In the genomic region with DNA sequence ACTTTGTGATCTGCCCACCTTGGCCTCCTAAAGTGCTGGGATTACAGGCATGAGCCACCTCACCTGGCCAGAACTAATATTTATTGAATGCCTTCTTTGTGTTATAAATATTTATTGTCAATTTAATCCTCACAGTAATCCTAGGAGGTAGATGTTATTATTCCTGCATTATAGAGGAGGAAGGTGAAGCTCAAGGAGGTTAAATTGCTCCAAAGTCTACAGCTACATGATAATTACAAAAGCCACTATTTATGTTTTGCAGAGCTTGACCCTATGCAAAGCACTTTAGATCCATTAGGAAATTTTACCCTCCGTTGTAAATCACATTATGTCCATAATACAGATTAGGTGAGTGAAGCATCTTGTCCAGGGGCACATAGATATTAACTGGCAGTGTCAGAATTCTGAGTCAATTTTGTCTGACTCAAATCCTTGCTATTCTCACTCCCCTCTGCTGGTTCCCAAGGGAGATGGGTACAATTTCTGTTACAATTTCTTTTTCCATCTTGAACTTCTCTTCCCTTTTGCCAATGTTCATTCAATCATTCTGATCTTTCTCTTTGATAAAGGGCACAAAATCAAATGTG, we compare ENCODE assay signal across 30 cellular contexts. TPM values are rescaled to one million over a fixed set of nuclear protein-coding genes. Genes with fewer than 3 reads are reported as not detected.
DNase-seq lines count a peak whose midpoint lies in the region; ATAC-seq, FAIRE-seq and TF ChIP-seq lines count a peak whose summit lies in the region.
"Had no signal": no experiment of that assay in that cellular context is flagged by ENCODE, and none has a peak within 500 bp of the region (broad histone marks: within the 10 kb centered on the region; RNA-seq: fewer than 3 reads in every experiment).

No MANE protein-coding gene starts in this region.

- peak; percentile 34 for FAIRE-seq in astrocyte (lab: Jason Lieb, UNC)
- FAIRE-seq: D721Med, GM18507 had no signal

- CTCF ChIA-PET in GM10248 (lab: Yijun Ruan, JAX), result interaction anchor here (1.0 to 1.2 kb wide), 2 partner anchors 10 to 76 kb away, joined by 3 read pairs; no protein-coding TSS in a partner anchor

- no peaks in the 10 kb centered on the region for H3K36me3 Mint-ChIP-seq in astrocyte (ENCODE audit: low read depth, unreplicated experiment)
- H3K36me3 Mint-ChIP-seq: activated naive CD4-positive, alpha-beta T cell treated with anti-CD3 and anti-CD28 coated beads, Interleukin-2, amount 50 U/mL, for 24 hours; CD14-positive monocyte; naive thymus-derived CD4-positive, alpha-beta T cell had no signal

- H3K27ac Mint-ChIP-seq in astrocyte (ENCODE audit: unreplicated experiment), result no peak overlapping the region
- H3K27ac Mint-ChIP-seq: activated naive CD4-positive, alpha-beta T cell treated with anti-CD3 and anti-CD28 coated beads, Interleukin-2, amount 50 U/mL, for 24 hours; activated T-helper 17 cell treated with anti-CD3 and anti-CD28 coated beads, Interleukin-2, amount 50 U/mL, for 72 hours; naive thymus-derived CD4-positive, alpha-beta T cell had no signal

- TF ChIP-seq CTCF in astrocyte (IDR thresholded peaks at IDR 0.05; ENCODE audit: insufficient read depth, low read depth, low read length) (no peak), GM10248 (IDR thresholded peaks at IDR 0.05; ENCODE audit: control extremely low read depth, extremely low read depth, low read depth, missing control alignments) (no peak), GM10266 (IDR thresholded peaks at IDR 0.05; ENCODE audit: control insufficient read depth, insufficient read depth, low read depth, missing control alignments) (no peak)

- H3K9ac ChIP-seq in BLaER1 (no peak overlapping the region), astrocyte (ENCODE audit: low read length) (no peak overlapping the region)

- no peaks in the 10 kb centered on the region for H3K4me1 Mint-ChIP-seq in astrocyte (ENCODE audit: low read depth, unreplicated experiment)
- H3K4me1 Mint-ChIP-seq: activated naive CD4-positive, alpha-beta T cell treated with anti-CD3 and anti-CD28 coated beads, Interleukin-2, amount 50 U/mL, for 24 hours; activated T-helper 17 cell treated with anti-CD3 and anti-CD28 coated beads, Interleukin-2, amount 50 U/mL, for 72 hours; naive thymus-derived CD4-positive, alpha-beta T cell had no signal

- H4K20me1 ChIP-seq in BLaER1 (no peaks in the 10 kb centered on the region), astrocyte (ENCODE audit: insufficient read depth, low read length) (no peaks in the 10 kb centered on the region)

- POLR2A ChIA-PET in GM10248 (lab: Yijun Ruan, JAX), result no interaction called here

- no peak overlapping the region for H2AFZ ChIP-seq in astrocyte (ENCODE audit: low read depth, low read length)

- no peaks in the 10 kb centered on the region for H3K36me3 ChIP-seq in BLaER1
- H3K36me3 ChIP-seq in astrocyte (ENCODE audit: insufficient read depth, low read length), result no peaks in the 10 kb centered on the region

- H3K4me2 ChIP-seq in BLaER1, result peak overlapping the region; percentile 85
- H3K4me2 ChIP-seq in astrocyte (ENCODE audit: low read length), result no peak overlapping the region

- H3K4me1 ChIP-seq in BLaER1, result peaks cover 36% of the 10 kb centered on the region
- no peaks in the 10 kb centered on the region for H3K4me1 ChIP-seq in astrocyte (ENCODE audit: insufficient read depth, low read length)

- H3K4me3 Mint-ChIP-seq in astrocyte (ENCODE audit: unreplicated experiment), result no peak overlapping the region
- H3K4me3 Mint-ChIP-seq: activated naive CD4-positive, alpha-beta T cell treated with anti-CD3 and anti-CD28 coated beads, Interleukin-2, amount 50 U/mL, for 24 hours; activated T-helper 17 cell treated with anti-CD3 and anti-CD28 coated beads, Interleukin-2, amount 50 U/mL, for 72 hours; CD14-positive monocyte; naive thymus-derived CD4-positive, alpha-beta T cell had no signal

- no peaks in the 10 kb centered on the region for H3K79me2 ChIP-seq in astrocyte (ENCODE audit: insufficient read depth, low read length)

- H3K9me3 ChIP-seq in BLaER1 (peaks cover 7% of the 10 kb centered on the region), astrocyte (ENCODE audit: insufficient read depth, low read depth, low read length) (no peaks in the 10 kb centered on the region)

- no peaks in the 10 kb centered on the region for H3K27me3 Mint-ChIP-seq in astrocyte (ENCODE audit: low read depth, unreplicated experiment)
- H3K27me3 Mint-ChIP-seq: activated T-helper 17 cell treated with anti-CD3 and anti-CD28 coated beads, Interleukin-2, amount 50 U/mL, for 72 hours had no signal

- H3K4me3 ChIP-seq in BLaER1 (no peak overlapping the region), astrocyte (ENCODE audit: insufficient read depth, low read depth, low read length) (no peak overlapping the region)

- intact Hi-C loops in left colon (cut with DNase I, micrococcal nuclease), result no loop called here

- no peak for ATAC-seq in left colon
- ATAC-seq: activated T-helper 17 cell treated with anti-CD3 and anti-CD28 coated beads, Interleukin-2, amount 50 U/mL, for 72 hours; naive thymus-derived CD4-positive, alpha-beta T cell; Right ventricle myocardium inferior had no signal

- peak overlapping the region; percentile 85 for H3K27ac ChIP-seq in BLaER1
- H3K27ac ChIP-seq in astrocyte (ENCODE audit: low read depth, low read length), result no peak overlapping the region

- H3K9me3 Mint-ChIP-seq in astrocyte (ENCODE audit: unreplicated experiment), result no peaks in the 10 kb centered on the region
- H3K9me3 Mint-ChIP-seq: activated naive CD4-positive, alpha-beta T cell treated with anti-CD3 and anti-CD28 coated beads, Interleukin-2, amount 50 U/mL, for 24 hours; activated T-helper 17 cell treated with anti-CD3 and anti-CD28 coated beads, Interleukin-2, amount 50 U/mL, for 72 hours had no signal

- DNase-seq in HS-5 (ENCODE audit: low read depth) (peak; percentile 26), astrocyte (ENCODE audit: low read depth) (no peak), kidney tubule cell (ENCODE audit: low spot score) (peak; percentile 46), left colon (no peak), GM10248 (ENCODE audit: extremely low spot score) (no peak), GM10266 (ENCODE audit: extremely low spot score) (no peak)
- DNase-seq: activated CD4-positive, alpha-beta T cell treated with anti-CD3 and anti-CD28 coated beads, Interleukin-2, amount 50 U/mL, for 4 hours; activated CD4-positive, CD25-positive, alpha-beta regulatory T cell; anterior cingulate cortex; central memory CD4-positive, alpha-beta T cell; dermis blood vessel endothelial cell; head of caudate nucleus; naive thymus-derived CD4-positive, alpha-beta T cell; NCI-H1048; NCI-H187; NCI-H774; occipital lobe; OCI-M1; small intestine; stimulated activated CD4-positive, alpha-beta T cell treated with anti-CD3 and anti-CD28 coated beads, Interleukin-1b, Interleukin-23, amount 100 ng/mL, for 48 hours; substantia nigra; SW 1271; T1000 had no signal

- H3K27me3 ChIP-seq in BLaER1 (no peaks in the 10 kb centered on the region), astrocyte (ENCODE audit: insufficient read depth, low read length) (no peaks in the 10 kb centered on the region)

RNA-seq across cellular contexts. Expression of gene CDK14, which starts 25.7 kb away (rescaled TPM):
- total RNA-seq in astrocyte (26.7 and 30.2 TPM in 2 replicates), left colon (1 to 10 TPM; 5.1 to 5.5 TPM)

Comparison
In these comparisons a context has a peak if more than half of its experiments do, and no peak if none do; other contexts are left out.
1. DNase-seq: peak in HS-5 (single experiment) and kidney tubule cell (single experiment); none in astrocyte (single experiment), left colon (0 of 2), GM10248 (single experiment) and GM10266 (single experiment).